ENCODE assay signal across 20 cellular contexts in the genomic region with DNA sequence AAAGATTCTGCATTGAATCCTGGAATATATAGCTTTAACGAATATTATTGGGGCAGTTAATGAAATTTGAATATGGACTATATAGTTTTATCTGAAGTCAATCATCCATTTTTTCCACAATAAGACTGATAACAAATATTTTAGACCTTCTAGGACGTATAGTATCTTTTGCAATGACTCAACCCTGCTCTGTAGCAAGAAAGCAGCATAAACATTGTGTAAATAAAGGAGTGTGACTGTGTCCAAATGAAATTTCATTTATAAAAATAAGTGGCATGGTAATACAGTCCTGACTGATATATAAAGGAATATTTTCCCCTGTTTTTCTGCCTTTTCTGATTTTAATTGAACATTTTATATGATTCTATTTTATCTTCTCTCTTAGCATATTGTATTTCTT.
"Had no signal": no experiment of that assay in that cellular context is flagged by ENCODE, and none has a peak within 500 bp of the region (broad histone marks: within the 10 kb centered on the region; RNA-seq: fewer than 3 reads in every experiment).

No MANE protein-coding gene starts in this region.

- H3K4me1 Mint-ChIP-seq: naive thymus-derived CD8-positive, alpha-beta T cell; neural crest cell; stimulated activated naive B cell treated with anti-CD40 and anti-IgM and Interleukin-4, amounts not matched to agents 10 μg/mL and 1 μg/mL and 100 μg/mL, for 72 hours; stimulated activated naive CD8-positive, alpha-beta T cell treated with anti-CD3 and anti-CD28 coated beads, Interleukin-15, amount 100 ng/mL, for 72 hours had no signal

- H3K27me3 ChIP-seq: esophagus muscularis mucosa, heart left ventricle, testis, transverse colon had no signal

- H3K4me3 ChIP-seq: esophagus muscularis mucosa, heart left ventricle, mucosa of descending colon, testis, transverse colon had no signal

- H3K27ac ChIP-seq: epithelial cell of prostate, esophagus muscularis mucosa, heart left ventricle, testis, transverse colon had no signal

- H3K27me3 Mint-ChIP-seq: naive thymus-derived CD8-positive, alpha-beta T cell; stimulated activated naive B cell treated with anti-CD40 and anti-IgM and Interleukin-4, amounts not matched to agents 10 μg/mL and 1 μg/mL and 100 μg/mL, for 72 hours; stimulated activated naive CD8-positive, alpha-beta T cell treated with anti-CD3 and anti-CD28 coated beads, Interleukin-15, amount 100 ng/mL, for 72 hours had no signal

- ATAC-seq: heart left ventricle; left lobe of liver; mucosa of descending colon; naive thymus-derived CD8-positive, alpha-beta T cell; sciatic nerve; stimulated activated naive B cell treated with anti-CD40 and anti-IgM and Interleukin-4, amounts not matched to agents 10 μg/mL and 1 μg/mL and 100 μg/mL, for 72 hours; stimulated activated naive CD8-positive, alpha-beta T cell treated with anti-CD3 and anti-CD28 coated beads, Interleukin-15, amount 100 ng/mL, for 72 hours had no signal

- H3K36me3 ChIP-seq: esophagus muscularis mucosa, heart left ventricle, transverse colon had no signal

- H3K27ac Mint-ChIP-seq: naive thymus-derived CD8-positive, alpha-beta T cell; stimulated activated naive B cell treated with anti-CD40 and anti-IgM and Interleukin-4, amounts not matched to agents 10 μg/mL and 1 μg/mL and 100 μg/mL, for 72 hours; stimulated activated naive CD8-positive, alpha-beta T cell treated with anti-CD3 and anti-CD28 coated beads, Interleukin-15, amount 100 ng/mL, for 72 hours had no signal

- H3K9me3 ChIP-seq: esophagus muscularis mucosa, heart left ventricle, mucosa of descending colon, testis, transverse colon had no signal

- H3K4me3 Mint-ChIP-seq: naive thymus-derived CD8-positive, alpha-beta T cell; neural crest cell; stimulated activated naive B cell treated with anti-CD40 and anti-IgM and Interleukin-4, amounts not matched to agents 10 μg/mL and 1 μg/mL and 100 μg/mL, for 72 hours; stimulated activated naive CD8-positive, alpha-beta T cell treated with anti-CD3 and anti-CD28 coated beads, Interleukin-15, amount 100 ng/mL, for 72 hours had no signal

- H3K4me1 ChIP-seq: esophagus muscularis mucosa, heart left ventricle, testis, transverse colon had no signal

- H3K36me3 Mint-ChIP-seq: stimulated activated naive B cell treated with anti-CD40 and anti-IgM and Interleukin-4, amounts not matched to agents 10 μg/mL and 1 μg/mL and 100 μg/mL, for 72 hours had no signal

- DNase-seq: effector memory CD4-positive, alpha-beta T cell; foreskin melanocyte; heart left ventricle; hypothalamus; islet precursor cell; mammary epithelial cell; mucosa of descending colon; naive thymus-derived CD8-positive, alpha-beta T cell; posterior cingulate gyrus; stimulated activated CD4-positive, alpha-beta T cell treated with anti-CD3 and anti-CD28 coated beads, Interleukin-2, amount 100 ng/mL, for 24 hours; stimulated activated CD4-positive, alpha-beta T cell treated with anti-CD3 and anti-CD28 coated beads, Interleukin-4, amount 100 ng/mL, for 4 hours; stimulated activated naive B cell treated with anti-CD40 and anti-IgM and Interleukin-4, amounts not matched to agents 10 μg/mL and 1 μg/mL and 100 μg/mL, for 72 hours; stimulated activated naive CD8-positive, alpha-beta T cell treated with anti-CD3 and anti-CD28 coated beads, Interleukin-15, amount 100 ng/mL, for 72 hours; testis; transverse colon had no signal
